22 cellular contexts compared by ENCODE assay signal in the genomic region with DNA sequence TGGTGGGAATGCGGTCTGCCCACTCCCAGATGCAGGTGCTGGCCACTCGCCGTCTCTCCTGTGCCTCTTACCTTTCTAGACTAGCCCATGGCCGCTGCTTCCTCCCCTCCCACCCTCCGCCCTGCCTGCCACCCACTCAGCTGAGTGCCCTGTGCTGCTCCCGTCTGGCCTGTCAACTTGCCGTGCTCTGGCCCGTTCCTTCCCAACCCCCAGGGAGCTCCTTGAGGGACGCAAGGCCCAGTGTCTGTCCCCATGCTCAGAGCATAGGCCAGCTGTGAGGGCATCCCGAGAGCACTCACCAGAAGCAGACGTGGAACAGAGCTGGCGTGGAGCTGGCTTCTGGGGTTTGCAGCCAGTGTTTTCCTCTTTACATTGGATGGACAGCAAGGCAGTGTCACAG. TPM values are rescaled to one million over a fixed set of nuclear protein-coding genes. Genes with fewer than 3 reads are reported as not detected.
A peak's percentile ranks its signal among the peaks of the same experiment; 100 is the strongest.
DNase-seq lines count a peak whose midpoint lies in the region; ATAC-seq, FAIRE-seq and TF ChIP-seq lines count a peak whose summit lies in the region.
"Had no signal": no experiment of that assay in that cellular context is flagged by ENCODE, and none has a peak within 500 bp of the region (broad histone marks: within the 10 kb centered on the region; RNA-seq: fewer than 3 reads in every experiment).

No MANE protein-coding gene starts in this region.

- H3K9ac ChIP-seq in K562 (ENCODE audit: insufficient read depth in 1 of 2, low read depth in 2 of 2, low read length in 2 of 2): no peak overlapping the region

- no peaks in the 10 kb centered on the region for H3K9me3 ChIP-seq in K562 (replicated peaks; ENCODE audit: control insufficient read depth, insufficient read depth, low read depth, low read length)
- H3K9me3 ChIP-seq in testis: no peaks in the 10 kb centered on the region
- H3K9me3 ChIP-seq in lower lobe of right lung: no peaks in the 10 kb centered on the region
- H3K9me3 ChIP-seq: A549, Caco-2 had no signal

- H3K4me1 ChIP-seq in K562 (replicated peaks in 1 of 2; ENCODE audit: control insufficient read depth in 2 of 2, insufficient read depth in 2 of 2, low read length in 2 of 2) (no peaks in the 10 kb centered on the region; a peak in 1 of 5 replicates), testis (no peaks in the 10 kb centered on the region), lower lobe of right lung (no peaks in the 10 kb centered on the region)
- H3K4me1 ChIP-seq: A549 had no signal

- no peak for TF ChIP-seq POLR2A in K562 (conservative IDR thresholded peaks at IDR 0.05)
- no peak for TF ChIP-seq POLR2A in testis (IDR thresholded peaks at IDR 0.05)

- CTCF ChIA-PET in K562 (lab: Yijun Ruan, JAX; ENCODE audit: low intra/inter-chr PET ratio): no interaction called here

- TF ChIP-seq CTCF in K562 (IDR thresholded peaks at IDR 0.05 in 2 of 3, conservative IDR thresholded peaks at IDR 0.05 in 1 of 3; ENCODE audit: insufficient read depth in 2 of 3, low read depth in 1 of 3, low read length in 3 of 3) (no peak), testis (IDR thresholded peaks at IDR 0.05) (no peak), lower lobe of right lung (IDR thresholded peaks at IDR 0.05) (no peak)

- FAIRE-seq in K562 (lab: Jason Lieb, UNC): no peak
- FAIRE-seq: A549, D721Med, G401.6, GM12892, GM18507 had no signal

- peaks cover 72% of the 10 kb centered on the region; the same call in 2 of the 3 replicates for H3K36me3 ChIP-seq in K562 (ENCODE audit: control insufficient read depth, insufficient read depth, low read length)
- H3K36me3 ChIP-seq in testis (ENCODE audit: low read depth, missing control alignments): no peaks in the 10 kb centered on the region
- H3K36me3 ChIP-seq in lower lobe of right lung: peaks cover 100% of the 10 kb centered on the region

- H3K4me2 ChIP-seq in K562 (ENCODE audit: insufficient read depth, low read length): no peak overlapping the region
- H3K4me2 ChIP-seq: A549 had no signal

- WGBS in K562 (ENCODE audit: insufficient coverage, low coverage, missing lambda C conversion rate): 91% methylated on average over 8 of the region's 12 CpGs
- 89 to 91% methylated on average over 12 of the region's 12 CpGs for WGBS in testis, 2 donors

- H3K27me3 ChIP-seq in K562 (ENCODE audit: control insufficient read depth in 2 of 2, insufficient read depth in 2 of 2, low read length in 2 of 2) (no peaks in the 10 kb centered on the region), testis (no peaks in the 10 kb centered on the region), lower lobe of right lung (ENCODE audit: low read depth) (no peaks in the 10 kb centered on the region)

- intact Hi-C loops in K562 (cut with micrococcal nuclease) (no loop called here), posterior vena cava (cut with DNase I) (no loop called here), testis (cut with DNase I; ENCODE audit: low total_unique reads) (no loop called here), lower lobe of right lung (cut with DNase I) (no loop called here)

- no peak overlapping the region for H3K4me3 Mint-ChIP-seq in activated T-cell treated with anti-CD3 and anti-CD28 coated beads, Interleukin-2, amount 50 U/mL, for 24 hours
- H3K4me3 Mint-ChIP-seq: CD4-positive, alpha-beta T cell; HFFc6 had no signal

- H3K9me3 Mint-ChIP-seq in activated T-cell treated with anti-CD3 and anti-CD28 coated beads, Interleukin-2, amount 50 U/mL, for 24 hours: no peaks in the 10 kb centered on the region
- H3K9me3 Mint-ChIP-seq: CD4-positive, alpha-beta T cell had no signal

- H2AFZ ChIP-seq in K562 (ENCODE audit: low read depth, low read length): no peak overlapping the region

- H4K20me1 ChIP-seq in K562 (replicated peaks; ENCODE audit: control insufficient read depth, insufficient read depth, low read length): 0 out of 2 replicates have a peak, but pooled peaks cover 3% of the 10 kb centered on the region

- H3K36me3 Mint-ChIP-seq in activated T-cell treated with anti-CD3 and anti-CD28 coated beads, Interleukin-2, amount 50 U/mL, for 24 hours (ENCODE audit: low read depth): peaks cover 90% of the 10 kb centered on the region

- no peak overlapping the region for H3K4me3 ChIP-seq in K562
- no peak overlapping the region for H3K4me3 ChIP-seq in testis
- H3K4me3 ChIP-seq in lower lobe of right lung: no peak overlapping the region
- H3K4me3 ChIP-seq: A549 had no signal

- no peak for DNase-seq in activated T-cell treated with anti-CD3 and anti-CD28 coated beads, Interleukin-2, amount 50 U/mL, for 24 hours
- no peak for DNase-seq in activated T-cell treated with anti-CD3 and anti-CD28 coated beads, Interleukin-2, amount 50 U/mL, for 48 hours
- DNase-seq in K562 (ENCODE audit: extremely low read depth in 1 of 4, low spot score in 3 of 4): no peak
- peak; percentile 55 for DNase-seq in posterior vena cava (ENCODE audit: low spot score)
- DNase-seq in testis: peak; percentile 8
- DNase-seq in NCI-H510A (lab: John Stamatoyannopoulos, UW): no peak
- no peak for DNase-seq in lower lobe of right lung
- DNase-seq: AML-193; Caco-2; CD4-positive, alpha-beta T cell; GOT3; H7; HFFc6 had no signal

- H3K27ac ChIP-seq in K562 (ENCODE audit: extremely low read depth, low read depth, low read length) (no peak overlapping the region), testis (no peak overlapping the region), lower lobe of right lung (no peak overlapping the region)
- H3K27ac ChIP-seq: 22Rv1, A549, C4-2B had no signal

- in situ Hi-C loops in K562 (cut with MboI): no loop called here

- no peak for TF ChIP-seq RAD21 in K562 (CRISPR knock-in tag; conservative IDR thresholded peaks at IDR 0.05 in 1 of 2, IDR thresholded peaks at IDR 0.05 in 1 of 2)

- ATAC-seq in K562 (no peak), HG03565 (IDR thresholded peaks at IDR 0.05; ENCODE audit: unreplicated experiment) (no peak), lower lobe of right lung (no peak)
- ATAC-seq: A549, HCT116 had no signal

- no peak for TF ChIP-seq EP300 in K562 (IDR thresholded peaks at IDR 0.05; ENCODE audit: low read length)

- no peaks in the 10 kb centered on the region for H3K27me3 Mint-ChIP-seq in activated T-cell treated with anti-CD3 and anti-CD28 coated beads, Interleukin-2, amount 50 U/mL, for 24 hours
- H3K27me3 Mint-ChIP-seq: CD4-positive, alpha-beta T cell had no signal

- H3K4me1 Mint-ChIP-seq in activated T-cell treated with anti-CD3 and anti-CD28 coated beads, Interleukin-2, amount 50 U/mL, for 24 hours (ENCODE audit: low read depth): peaks cover 3% of the 10 kb centered on the region

- POLR2A ChIA-PET in K562 (lab: Yijun Ruan, JAX): interaction anchor here (0.8 to 2.0 kb wide), 4 partner anchors 8 to 65 kb away, joined by 3 to 13 read pairs (median 7); no protein-coding TSS in a partner anchor

- BruUV-seq in K562 (replicated peaks; lab: Mats Ljungman, UMichigan): no TSS peak

- peak overlapping the region; percentile 37 for H3K27ac Mint-ChIP-seq in activated T-cell treated with anti-CD3 and anti-CD28 coated beads, Interleukin-2, amount 50 U/mL, for 24 hours
- H3K27ac Mint-ChIP-seq: CD4-positive, alpha-beta T cell; HFFc6 had no signal

- no peaks in the 10 kb centered on the region for H3K79me2 ChIP-seq in K562 (ENCODE audit: control insufficient read depth, insufficient read depth, low read length)

- no peaks in the 10 kb centered on the region for H3K9me1 ChIP-seq in K562 (ENCODE audit: control insufficient read depth, insufficient read depth, low read length)

RNA-seq across cellular contexts. Expression of a gene that starts 20.2 kb away (rescaled TPM):
- total RNA-seq in K562 (2011; cell fraction: chromatin; rRNA removed; ENCODE audit: low replicate concordance): 1,523 and 3,571 TPM in 2 replicates
- 1,055 and 1,232 TPM in 2 replicates for total RNA-seq in K562 (2011; cell fraction: nucleolus; rRNA removed)
- total RNA-seq in K562 (2011; cell fraction: nucleoplasm; rRNA removed): 1,271 and 1,326 TPM in 2 replicates
- total RNA-seq in K562 (2014; rRNA removed): 570 and 600 TPM in 2 replicates
- total RNA-seq in K562 (2014; rRNA removed; fragmentation: Illumina TruSeq; extraction: Trizol): 611 and 618 TPM in 2 replicates
- 613 and 656 TPM in 2 replicates for total RNA-seq in K562 (2015; rRNA removed; fragmentation: Illumina TruSeq; extraction: Trizol)
- 544 and 561 TPM in 2 replicates for total RNA-seq in K562 (2021)
- polyA plus RNA-seq in K562 (2011; rRNA removed): 418 and 441 TPM in 2 replicates
- polyA plus RNA-seq in K562 (2011; cell fraction: cytosol; rRNA removed): 97.0 and 189 TPM in 2 replicates
- 1,217 and 1,257 TPM in 2 replicates for polyA plus RNA-seq in K562 (2011; cell fraction: nucleus; rRNA removed)
- polyA plus RNA-seq in K562 (2012): 259 and 470 TPM in 2 replicates
- 445 and 534 TPM in 2 replicates for polyA plus RNA-seq in K562 (2014; fragmentation: Illumina TruSeq; extraction: Trizol)
- polyA plus RNA-seq in K562 (2014; fragmentation: Nextera tagmentation; extraction: Ambion mirVana): 100 to 1,000 TPM; 103 to 128 TPM
- polyA plus RNA-seq in K562 (2014; rRNA removed): 574 and 644 TPM in 2 replicates
- 902 and 960 TPM in 2 replicates for polyA minus RNA-seq in K562 (2011; rRNA and poly(A)+ RNA removed)
- 599 and 712 TPM in 2 replicates for polyA minus RNA-seq in K562 (2011; cell fraction: cytosol; rRNA and poly(A)+ RNA removed)
- 1,471 and 2,216 TPM in 2 replicates for polyA minus RNA-seq in K562 (2011; cell fraction: nucleus; rRNA and poly(A)+ RNA removed)
- total RNA-seq in posterior vena cava: 100 to 1,000 TPM; 345 to 404 TPM
- 100 to 1,000 TPM; 626 to 636 TPM for total RNA-seq in testis
- polyA plus RNA-seq in testis (ENCODE audit: insufficient read depth, low read depth, low replicate concordance): 395 TPM
- total RNA-seq in lower lobe of right lung: 517 TPM

RNA-seq across cellular contexts. Expression of a gene that starts 53.0 kb away (rescaled TPM):
- total RNA-seq in K562 (2011; cell fraction: chromatin; rRNA removed; ENCODE audit: low replicate concordance): 72.1 and 77.5 TPM in 2 replicates
- 38.4 and 41.8 TPM in 2 replicates for total RNA-seq in K562 (2011; cell fraction: nucleolus; rRNA removed)
- total RNA-seq in K562 (2011; cell fraction: nucleoplasm; rRNA removed): 45.2 and 49.2 TPM in 2 replicates
- total RNA-seq in K562 (2014; rRNA removed) (39.9 and 41.7 TPM in 2 replicates), K562 (2014; rRNA removed; fragmentation: Illumina TruSeq; extraction: Trizol) (21.8 and 26.2 TPM in 2 replicates), K562 (2015; rRNA removed; fragmentation: Illumina TruSeq; extraction: Trizol) (31.9 and 33.8 TPM in 2 replicates), K562 (2021) (29.1 and 29.6 TPM in 2 replicates), posterior vena cava (10 to 100 TPM; 34.8 to 36.6 TPM), testis (10 to 100 TPM; 47.0 to 51.2 TPM), lower lobe of right lung (58.8 TPM)
- polyA plus RNA-seq in K562 (2011; rRNA removed) (26.0 and 29.9 TPM in 2 replicates), K562 (2014; fragmentation: Illumina TruSeq; extraction: Trizol) (21.0 and 22.8 TPM in 2 replicates), K562 (2014; fragmentation: Nextera tagmentation; extraction: Ambion mirVana) (1 to 10 TPM; 5.0 to 7.9 TPM), K562 (2014; rRNA removed) (24.0 and 30.0 TPM in 2 replicates), testis (ENCODE audit: insufficient read depth, low read depth, low replicate concordance) (28.6 TPM)
- polyA plus RNA-seq in K562 (2011; cell fraction: cytosol; rRNA removed): 18.4 and 19.7 TPM in 2 replicates
- 27.5 and 31.1 TPM in 2 replicates for polyA plus RNA-seq in K562 (2011; cell fraction: nucleus; rRNA removed)
- polyA plus RNA-seq in K562 (2012): 21.3 and 24.0 TPM in 2 replicates
- polyA minus RNA-seq in K562 (2011; rRNA and poly(A)+ RNA removed): 28.9 and 34.2 TPM in 2 replicates
- 17.6 and 20.2 TPM in 2 replicates for polyA minus RNA-seq in K562 (2011; cell fraction: cytosol; rRNA and poly(A)+ RNA removed)
- 14.9 and 19.5 TPM in 2 replicates for polyA minus RNA-seq in K562 (2011; cell fraction: nucleus; rRNA and poly(A)+ RNA removed)

Comparison
In these comparisons a context has a peak if more than half of its experiments do, and no peak if none do; other contexts are left out.
1. DNase-seq: peak in posterior vena cava (single experiment) and testis (single experiment); none in activated T-cell treated with anti-CD3 and anti-CD28 coated beads, Interleukin-2, amount 50 U/mL, for 24 hours (single experiment), activated T-cell treated with anti-CD3 and anti-CD28 coated beads, Interleukin-2, amount 50 U/mL, for 48 hours (0 of 2), K562 (0 of 4), NCI-H510A (single experiment) and lower lobe of right lung (single experiment).